1 cellular context compared by ENCODE assay signal in the genomic region with DNA sequence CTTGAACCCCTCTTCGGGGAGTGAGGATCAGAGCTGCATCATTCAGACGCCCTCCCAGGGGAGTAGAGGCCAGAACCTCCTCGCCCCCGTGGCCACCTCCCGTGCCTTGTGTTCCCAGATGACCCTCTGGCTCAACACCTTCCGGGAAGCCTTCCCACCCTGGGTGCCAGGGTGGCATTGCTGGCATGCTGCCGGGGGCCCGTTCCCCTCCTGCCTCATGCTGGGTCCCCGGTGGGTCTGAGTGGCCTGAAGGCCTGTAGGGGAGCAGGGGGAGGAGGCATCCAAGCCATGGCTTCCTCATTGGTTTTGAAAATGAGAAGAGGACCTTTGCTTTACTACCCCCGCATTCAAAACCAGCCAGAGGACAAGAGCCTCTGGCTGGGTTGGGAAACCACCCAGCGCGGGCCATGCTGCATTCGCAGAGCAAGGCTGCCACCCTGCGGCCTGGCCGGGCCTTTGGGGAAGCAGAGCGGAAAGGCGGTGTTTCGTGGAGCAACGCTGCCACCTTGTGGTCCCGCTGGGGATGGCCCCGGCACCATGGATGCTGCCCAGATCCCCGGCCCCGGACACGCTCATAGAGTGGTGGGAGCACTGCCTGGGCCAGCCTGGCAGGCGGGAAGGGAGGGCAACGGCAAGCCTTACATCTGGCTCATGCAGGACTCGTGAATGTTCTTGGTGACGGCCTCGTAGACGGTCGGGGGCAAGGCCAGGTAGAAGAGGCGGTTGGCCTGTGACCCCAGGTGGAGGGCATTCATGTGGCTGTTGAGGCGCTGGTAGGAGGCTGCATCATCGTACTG.
TF ChIP-seq lines count a peak whose summit lies in the region.

No MANE protein-coding gene starts in this region.

TF ChIP-seq in K562, 482 proteins besides CTCF, POLR2A, EP300 and RAD21 (continues in another document):
- TF ChIP-seq JUND (IDR thresholded peaks at IDR 0.05; ENCODE audit: borderline replicate concordance, low read depth, low read length) (peak; percentile 63; the same call in 1 of the 2 replicates), JUND (tag; IDR thresholded peaks at IDR 0.05; ENCODE audit: borderline replicate concordance, low read depth, low read length) (peak; percentile 12; the same call in 1 of the 3 replicates), MYNN (IDR thresholded peaks at IDR 0.05) (peak; percentile 73), MYNN (CRISPR knock-in tag; IDR thresholded peaks at IDR 0.05) (no peak), EP400 (IDR thresholded peaks at IDR 0.05) (peak; percentile 66; the same call in 1 of the 2 replicates), ZNF830 (CRISPR knock-in tag; IDR thresholded peaks at IDR 0.05) (no peak), MAFK (IDR thresholded peaks at IDR 0.05; ENCODE audit: low read length) (no peak), ARID4B (CRISPR knock-in tag; IDR thresholded peaks at IDR 0.05) (peak; percentile 87), CEBPG (CRISPR knock-in tag; IDR thresholded peaks at IDR 0.05) (peak; percentile 71; the same call in 1 of the 2 replicates), CEBPG (tag; conservative IDR thresholded peaks at IDR 0.05 in 1 of 2, IDR thresholded peaks at IDR 0.05 in 1 of 2) (peak in 1 of 2 experiments; percentile 61; a peak in 2 of 4 replicates), DNMT1 (IDR thresholded peaks at IDR 0.05) (no peak), E2F5 (CRISPR knock-in tag; IDR thresholded peaks at IDR 0.05) (no peak), CREM (IDR thresholded peaks at IDR 0.05; ENCODE audit: low read depth) (peak; percentile 62), KAT2B (IDR thresholded peaks at IDR 0.05; ENCODE audit: low read depth, low read length) (no peak), VEZF1 (CRISPR knock-in tag; IDR thresholded peaks at IDR 0.05) (peak; percentile 66), ESRRA (IDR thresholded peaks at IDR 0.05; ENCODE audit: borderline replicate concordance, low read depth) (peak; percentile 51; the same call in 1 of the 2 replicates), POLR2AphosphoS5 (IDR thresholded peaks at IDR 0.05; ENCODE audit: control insufficient read depth, insufficient read depth, low read depth, low read length) (peak; percentile 24; the same call in 1 of the 2 replicates), POLR2AphosphoS2 (IDR thresholded peaks at IDR 0.05; ENCODE audit: low read length) (0 out of 2 replicates have a peak, but pooled peaks have one; percentile 67), STAG1 (CRISPR knock-in tag; IDR thresholded peaks at IDR 0.05; ENCODE audit: borderline replicate concordance) (peak; percentile 100), ZNF384 (IDR thresholded peaks at IDR 0.05; ENCODE audit: low read depth, low read length) (0 out of 2 replicates have a peak, but pooled peaks have one; percentile 38), BCOR (IDR thresholded peaks at IDR 0.05) (0 out of 2 replicates have a peak, but pooled peaks have one; percentile 17), CEBPB (tag; IDR thresholded peaks at IDR 0.05) (peak; percentile 89), FOXA1 (IDR thresholded peaks at IDR 0.05; ENCODE audit: borderline replicate concordance) (no peak), ATF7 (IDR thresholded peaks at IDR 0.05) (peak; percentile 48), LARP7 (IDR thresholded peaks at IDR 0.05) (no peak), PTRF (tag; IDR thresholded peaks at IDR 0.05) (no peak), ZNF263 (CRISPR knock-in tag; IDR thresholded peaks at IDR 0.05; ENCODE audit: borderline replicate concordance) (peak; percentile 85), SRF (CRISPR knock-in tag; IDR thresholded peaks at IDR 0.05) (peak in 1 of 2 experiments; percentile 61; a peak in 1 of 4 replicates), SMC3 (conservative IDR thresholded peaks at IDR 0.05; ENCODE audit: insufficient read depth, low read depth, low read length) (peak; percentile 98), FOXP1 (CRISPR knock-in tag; IDR thresholded peaks at IDR 0.05) (peak; percentile 69; the same call in 1 of the 2 replicates), RBFOX2 (IDR thresholded peaks at IDR 0.05; ENCODE audit: low read depth, low read length) (peak; percentile 60), KAT7 (CRISPR knock-in tag; IDR thresholded peaks at IDR 0.05; ENCODE audit: borderline replicate concordance) (0 out of 2 replicates have a peak, but pooled peaks have one; percentile 46), CREB1 (IDR thresholded peaks at IDR 0.05) (no peak), CREB1 (CRISPR knock-in tag; IDR thresholded peaks at IDR 0.05) (peak; percentile 37; the same call in 1 of the 2 replicates), RB1 (IDR thresholded peaks at IDR 0.05; ENCODE audit: low read depth) (peak; percentile 95), ZBTB33 (CRISPR knock-in tag; IDR thresholded peaks at IDR 0.05) (0 out of 2 replicates have a peak, but pooled peaks have one; percentile 66)
- TF ChIP-seq, protein P1, sequence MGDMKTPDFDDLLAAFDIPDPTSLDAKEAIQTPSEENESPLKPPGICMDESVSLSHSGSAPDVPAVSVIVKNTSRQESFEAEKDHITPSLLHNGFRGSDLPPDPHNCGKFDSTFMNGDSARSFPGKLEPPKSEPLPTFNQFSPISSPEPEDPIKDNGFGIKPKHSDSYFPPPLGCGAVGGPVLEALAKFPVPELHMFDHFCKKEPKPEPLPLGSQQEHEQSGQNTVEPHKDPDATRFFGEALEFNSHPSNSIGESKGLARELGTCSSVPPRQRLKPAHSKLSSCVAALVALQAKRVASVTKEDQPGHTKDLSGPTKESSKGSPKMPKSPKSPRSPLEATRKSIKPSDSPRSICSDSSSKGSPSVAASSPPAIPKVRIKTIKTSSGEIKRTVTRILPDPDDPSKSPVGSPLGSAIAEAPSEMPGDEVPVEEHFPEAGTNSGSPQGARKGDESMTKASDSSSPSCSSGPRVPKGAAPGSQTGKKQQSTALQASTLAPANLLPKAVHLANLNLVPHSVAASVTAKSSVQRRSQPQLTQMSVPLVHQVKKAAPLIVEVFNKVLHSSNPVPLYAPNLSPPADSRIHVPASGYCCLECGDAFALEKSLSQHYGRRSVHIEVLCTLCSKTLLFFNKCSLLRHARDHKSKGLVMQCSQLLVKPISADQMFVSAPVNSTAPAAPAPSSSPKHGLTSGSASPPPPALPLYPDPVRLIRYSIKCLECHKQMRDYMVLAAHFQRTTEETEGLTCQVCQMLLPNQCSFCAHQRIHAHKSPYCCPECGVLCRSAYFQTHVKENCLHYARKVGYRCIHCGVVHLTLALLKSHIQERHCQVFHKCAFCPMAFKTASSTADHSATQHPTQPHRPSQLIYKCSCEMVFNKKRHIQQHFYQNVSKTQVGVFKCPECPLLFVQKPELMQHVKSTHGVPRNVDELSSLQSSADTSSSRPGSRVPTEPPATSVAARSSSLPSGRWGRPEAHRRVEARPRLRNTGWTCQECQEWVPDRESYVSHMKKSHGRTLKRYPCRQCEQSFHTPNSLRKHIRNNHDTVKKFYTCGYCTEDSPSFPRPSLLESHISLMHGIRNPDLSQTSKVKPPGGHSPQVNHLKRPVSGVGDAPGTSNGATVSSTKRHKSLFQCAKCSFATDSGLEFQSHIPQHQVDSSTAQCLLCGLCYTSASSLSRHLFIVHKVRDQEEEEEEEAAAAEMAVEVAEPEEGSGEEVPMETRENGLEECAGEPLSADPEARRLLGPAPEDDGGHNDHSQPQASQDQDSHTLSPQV (IDR thresholded peaks at IDR 0.05), result peak; percentile 54; the same call in 1 of the 2 replicates
- TF ChIP-seq, protein P2, sequence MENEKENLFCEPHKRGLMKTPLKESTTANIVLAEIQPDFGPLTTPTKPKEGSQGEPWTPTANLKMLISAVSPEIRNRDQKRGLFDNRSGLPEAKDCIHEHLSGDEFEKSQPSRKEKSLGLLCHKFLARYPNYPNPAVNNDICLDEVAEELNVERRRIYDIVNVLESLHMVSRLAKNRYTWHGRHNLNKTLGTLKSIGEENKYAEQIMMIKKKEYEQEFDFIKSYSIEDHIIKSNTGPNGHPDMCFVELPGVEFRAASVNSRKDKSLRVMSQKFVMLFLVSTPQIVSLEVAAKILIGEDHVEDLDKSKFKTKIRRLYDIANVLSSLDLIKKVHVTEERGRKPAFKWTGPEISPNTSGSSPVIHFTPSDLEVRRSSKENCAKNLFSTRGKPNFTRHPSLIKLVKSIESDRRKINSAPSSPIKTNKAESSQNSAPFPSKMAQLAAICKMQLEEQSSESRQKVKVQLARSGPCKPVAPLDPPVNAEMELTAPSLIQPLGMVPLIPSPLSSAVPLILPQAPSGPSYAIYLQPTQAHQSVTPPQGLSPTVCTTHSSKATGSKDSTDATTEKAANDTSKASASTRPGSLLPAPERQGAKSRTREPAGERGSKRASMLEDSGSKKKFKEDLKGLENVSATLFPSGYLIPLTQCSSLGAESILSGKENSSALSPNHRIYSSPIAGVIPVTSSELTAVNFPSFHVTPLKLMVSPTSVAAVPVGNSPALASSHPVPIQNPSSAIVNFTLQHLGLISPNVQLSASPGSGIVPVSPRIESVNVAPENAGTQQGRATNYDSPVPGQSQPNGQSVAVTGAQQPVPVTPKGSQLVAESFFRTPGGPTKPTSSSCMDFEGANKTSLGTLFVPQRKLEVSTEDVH (IDR thresholded peaks at IDR 0.05; ENCODE audit: low read depth, partially characterized antibody), result peak; percentile 26
- TF ChIP-seq, protein P3, sequence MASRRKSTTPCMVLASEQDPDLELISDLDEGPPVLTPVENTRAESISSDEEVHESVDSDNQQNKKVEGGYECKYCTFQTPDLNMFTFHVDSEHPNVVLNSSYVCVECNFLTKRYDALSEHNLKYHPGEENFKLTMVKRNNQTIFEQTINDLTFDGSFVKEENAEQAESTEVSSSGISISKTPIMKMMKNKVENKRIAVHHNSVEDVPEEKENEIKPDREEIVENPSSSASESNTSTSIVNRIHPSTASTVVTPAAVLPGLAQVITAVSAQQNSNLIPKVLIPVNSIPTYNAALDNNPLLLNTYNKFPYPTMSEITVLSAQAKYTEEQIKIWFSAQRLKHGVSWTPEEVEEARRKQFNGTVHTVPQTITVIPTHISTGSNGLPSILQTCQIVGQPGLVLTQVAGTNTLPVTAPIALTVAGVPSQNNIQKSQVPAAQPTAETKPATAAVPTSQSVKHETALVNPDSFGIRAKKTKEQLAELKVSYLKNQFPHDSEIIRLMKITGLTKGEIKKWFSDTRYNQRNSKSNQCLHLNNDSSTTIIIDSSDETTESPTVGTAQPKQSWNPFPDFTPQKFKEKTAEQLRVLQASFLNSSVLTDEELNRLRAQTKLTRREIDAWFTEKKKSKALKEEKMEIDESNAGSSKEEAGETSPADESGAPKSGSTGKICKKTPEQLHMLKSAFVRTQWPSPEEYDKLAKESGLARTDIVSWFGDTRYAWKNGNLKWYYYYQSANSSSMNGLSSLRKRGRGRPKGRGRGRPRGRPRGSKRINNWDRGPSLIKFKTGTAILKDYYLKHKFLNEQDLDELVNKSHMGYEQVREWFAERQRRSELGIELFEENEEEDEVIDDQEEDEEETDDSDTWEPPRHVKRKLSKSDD (conservative IDR thresholded peaks at IDR 0.05; ENCODE audit: low read length), result 0 out of 2 replicates have a peak, but pooled peaks have one; percentile 48
